8 cellular contexts compared by ENCODE assay signal in genomic region chr1:9542425-9542824, GRCh38. TPM values are rescaled to one million over a fixed set of nuclear protein-coding genes. Genes with fewer than 3 reads are reported as not detected.
DNase-seq lines count a peak whose midpoint lies in the region; ATAC-seq and TF ChIP-seq lines count a peak whose summit lies in the region.

No MANE protein-coding gene starts in this region.

- CTCF ChIA-PET in MCF 10A (lab: Yijun Ruan, JAX): interaction anchor here (0.6 kb wide), 2 partner anchors 10 to 88 kb away, joined by 3 read pairs; no protein-coding TSS in a partner anchor

- intact Hi-C loops in MCF 10A (cut with micrococcal nuclease): no loop called here

- no peaks in the 10 kb centered on the region for H3K36me3 Mint-ChIP-seq in MCF 10A (ENCODE audit: insufficient read depth, unreplicated experiment)
- H3K36me3 Mint-ChIP-seq in mesothelial cell of epicardium: no peaks in the 10 kb centered on the region

- H3K27me3 Mint-ChIP-seq in MCF 10A (ENCODE audit: insufficient read depth, unreplicated experiment) (no peaks in the 10 kb centered on the region), mesothelial cell of epicardium (ENCODE audit: low read depth) (no peaks in the 10 kb centered on the region)

- POLR2A ChIA-PET in MCF 10A (lab: Yijun Ruan, JAX): interaction anchor here (0.8 to 1.0 kb wide), 2 partner anchors 9 to 13 kb away, joined by 3 to 4 read pairs; no protein-coding TSS in a partner anchor

- TF ChIP-seq CTCF in MCF 10A (IDR thresholded peaks at IDR 0.05; ENCODE audit: unreplicated experiment): no peak
- TF ChIP-seq CTCF in mesothelial cell of epicardium (IDR thresholded peaks at IDR 0.05; ENCODE audit: unreplicated experiment): no peak

- no peak for ATAC-seq in left lobe of liver

- BruUV-seq in MCF 10A (replicated peaks; lab: Mats Ljungman, UMichigan): no TSS peak

- H3K4me3 Mint-ChIP-seq in MCF 10A (ENCODE audit: unreplicated experiment) (no peak overlapping the region), mesothelial cell of epicardium (no peak overlapping the region)

- H3K4me1 Mint-ChIP-seq in MCF 10A (ENCODE audit: insufficient read depth, unreplicated experiment) (peaks cover 5% of the 10 kb centered on the region), mesothelial cell of epicardium (peaks cover 31% of the 10 kb centered on the region)

- H3K9me3 Mint-ChIP-seq in MCF 10A (ENCODE audit: unreplicated experiment) (no peaks in the 10 kb centered on the region), mesothelial cell of epicardium (no peaks in the 10 kb centered on the region)

- DNase-seq in CD1c-positive myeloid dendritic cell (ENCODE audit: extremely low spot score) (peak; percentile 32), HT-29 (ENCODE audit: low spot score) (peak; percentile 18), MCF 10A (ENCODE audit: unreplicated experiment) (peak; percentile 40), mesothelial cell of epicardium (ENCODE audit: low spot score in 2 of 2, unreplicated experiment in 2 of 2) (no peak), left lobe of liver (ENCODE audit: low spot score) (no peak), NCI-H82 treated with DMSO at 0.1 percent for 48 hours (lab: John Stamatoyannopoulos, UW; ENCODE audit: unreplicated experiment) (no peak), NCI-H2029 (lab: John Stamatoyannopoulos, UW) (no peak)
- no peak for DNase-seq in central memory CD4-positive, alpha-beta T cell

- no peak overlapping the region for H3K27ac Mint-ChIP-seq in MCF 10A (ENCODE audit: low read depth, unreplicated experiment)
- peak overlapping the region; percentile 2 for H3K27ac Mint-ChIP-seq in mesothelial cell of epicardium

RNA-seq across cellular contexts. Expression of gene SLC25A33, which starts 3.2 kb away (rescaled TPM):
- 13.0 and 15.5 TPM in 2 replicates for total RNA-seq in HT-29 (2014; rRNA removed; shearing (Covaris generic))
- 6.5 and 8.1 TPM in 2 replicates for total RNA-seq in MCF 10A (2022)
- 4.7 to 5.2 TPM (median 5.1 TPM) in 3 replicates for total RNA-seq in mesothelial cell of epicardium
- 3.5 TPM for total RNA-seq in left lobe of liver

RNA-seq across cellular contexts. Expression of gene TMEM201, which starts 46.3 kb away (rescaled TPM):
- total RNA-seq in HT-29 (2014; rRNA removed; shearing (Covaris generic)): 23.7 and 31.7 TPM in 2 replicates
- total RNA-seq in MCF 10A (2022) (9.2 and 11.1 TPM in 2 replicates), mesothelial cell of epicardium (28.8 to 31.8 TPM (median 29.5 TPM) in 3 replicates), left lobe of liver (2.0 TPM)

Comparison
In these comparisons a context has a peak if more than half of its experiments do, and no peak if none do; other contexts are left out.
1. DNase-seq: peak in CD1c-positive myeloid dendritic cell (single experiment), HT-29 (single experiment) and MCF 10A (single experiment); none in mesothelial cell of epicardium (0 of 2), central memory CD4-positive, alpha-beta T cell (single experiment), left lobe of liver (single experiment), NCI-H82 treated with DMSO at 0.1 percent for 48 hours (single experiment) and NCI-H2029 (single experiment).